ENCODE assay signal across 8 cellular contexts in the genomic region with DNA sequence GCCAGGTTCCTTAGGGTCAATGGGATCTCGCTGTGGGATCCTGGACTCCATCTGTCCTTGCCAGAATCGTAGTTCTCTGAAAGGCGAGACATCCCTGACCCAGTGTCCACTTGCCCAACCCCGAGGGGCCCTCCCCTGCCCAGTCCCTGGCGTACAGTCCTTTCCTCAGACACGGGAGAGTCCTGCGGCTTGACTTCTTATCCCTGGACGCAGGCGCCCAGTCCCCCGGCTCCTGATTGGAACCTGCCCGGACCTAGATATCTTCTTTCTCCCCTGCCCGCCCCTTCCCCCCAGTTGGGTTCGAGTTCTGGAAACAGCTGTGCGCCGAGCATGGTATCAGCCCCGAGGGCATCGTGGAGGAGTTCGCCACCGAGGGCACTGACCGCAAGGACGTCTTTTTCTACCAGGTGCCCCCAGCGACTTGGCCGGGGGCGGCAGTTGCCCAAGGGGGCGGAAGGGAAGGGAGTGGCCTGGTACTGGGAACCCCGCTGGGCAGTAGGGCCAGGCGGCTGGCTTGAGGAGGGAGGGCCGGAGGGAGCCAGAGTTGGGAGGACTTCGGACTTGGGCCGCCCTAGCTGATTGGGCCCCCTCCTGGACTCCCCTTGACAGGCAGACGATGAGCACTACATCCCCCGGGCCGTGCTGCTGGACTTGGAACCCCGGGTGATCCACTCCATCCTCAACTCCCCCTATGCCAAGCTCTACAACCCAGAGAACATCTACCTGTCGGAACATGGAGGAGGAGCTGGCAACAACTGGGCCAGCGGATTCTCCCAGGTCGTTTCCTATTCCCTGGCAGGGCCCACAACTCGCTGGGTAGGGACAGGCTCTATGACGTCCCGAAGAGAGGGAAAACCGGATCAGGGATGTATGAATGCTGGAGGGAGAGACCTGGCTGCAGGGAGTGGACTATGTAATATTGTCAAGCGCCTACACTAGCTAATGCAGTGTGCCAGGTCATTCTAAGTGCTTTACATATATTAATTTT. TPM values are rescaled to one million over a fixed set of nuclear protein-coding genes. Genes with fewer than 3 reads are reported as not detected.
DNase-seq lines count a peak whose midpoint lies in the region; ATAC-seq, FAIRE-seq and TF ChIP-seq lines count a peak whose summit lies in the region.
"Not testable (repeated sequence)": the region's sequence is repeated elsewhere in the genome, so short reads cannot be mapped to it uniquely, and the experiment has no call there.

No MANE protein-coding gene starts in this region.

- TSS peak; percentile 86 for BruUV-seq in Panc1 (replicated peaks; lab: Mats Ljungman, UMichigan)

- H3K79me2 ChIP-seq in H1 (ENCODE audit: control insufficient read depth in 1 of 2, insufficient read depth in 2 of 2, low read length in 2 of 2) = peaks cover 3 to 37% of the 10 kb centered on the region in 2 experiments; a peak in 3 of 4 replicates

- peak overlapping the region; percentile 54 for H4K91ac ChIP-seq in H1 (replicated peaks; ENCODE audit: insufficient read length, low read length)

- TF ChIP-seq EP300 in H1 (IDR thresholded peaks at IDR 0.05; ENCODE audit: borderline replicate concordance in 1 of 2, low read depth in 2 of 2, low read length in 2 of 2) = not testable (repeated sequence)

- not testable (repeated sequence) for FAIRE-seq in H1 (lab: Jason Lieb, UNC)

- H4K20me1 ChIP-seq in H1 (replicated peaks in 1 of 2; ENCODE audit: control insufficient read depth in 1 of 2, insufficient read depth in 2 of 2, low read length in 2 of 2) = not testable (repeated sequence)

- intact Hi-C loops in Panc1 (cut with micrococcal nuclease; ENCODE audit: unreplicated experiment) = not testable (repeated sequence)
- intact Hi-C loops in prostate gland (cut with DNase I) = loop anchor here (5.0 kb wide), 2 partner anchors 47 to 67 kb away; a partner anchor contains a TSS

- peak overlapping the region; percentile 69 for H3K4ac ChIP-seq in H1 (replicated peaks; ENCODE audit: insufficient read length, low read depth, low read length)

- not testable (repeated sequence) for H3K27me3 ChIP-seq in GM06990 (replicated peaks; ENCODE audit: control insufficient read depth, insufficient read depth, low read length); Panc1 (ENCODE audit: control insufficient read depth, insufficient read depth, low read length); H1 (replicated peaks in 1 of 4; ENCODE audit: control insufficient read depth in 3 of 4, extremely low read depth in 1 of 4, insufficient read depth in 3 of 4, low read length in 3 of 4); kidney epithelial cell (ENCODE audit: control insufficient read depth, insufficient read depth, low read length); prostate gland (replicated peaks; ENCODE audit: insufficient read depth)

- POLR2A ChIA-PET in Panc1 (lab: Charles Lee) = interaction anchor here (0.6 kb wide), 1 partner anchor 109 kb away, joined by 3 read pairs; no protein-coding TSS in a partner anchor
- POLR2A ChIA-PET in H1 (lab: Charles Lee; ENCODE audit: partially characterized antibody) = interaction anchor here (0.6 to 3.6 kb wide), 13 partner anchors 8 to 150 kb away, joined by 3 to 12 read pairs (median 5); a partner anchor contains a TSS

- peaks cover 11% of the 10 kb centered on the region for H3K4me1 ChIP-seq in Panc1 (ENCODE audit: control insufficient read depth, insufficient read depth, low read length)
- not testable (repeated sequence) for H3K4me1 ChIP-seq in H1 (replicated peaks in 1 of 4; ENCODE audit: control insufficient read depth in 3 of 4, insufficient read depth in 4 of 4, low read length in 3 of 4); prostate gland (replicated peaks); urinary bladder (ENCODE audit: insufficient read depth)

- H3K9ac ChIP-seq in H1 (replicated peaks in 1 of 4; ENCODE audit: extremely low read depth in 1 of 4, low read depth in 3 of 4, low read length in 3 of 4) = peak overlapping the region; percentile 72 to 88 (median 77)

- not testable (repeated sequence) for H3K14ac ChIP-seq in H1 (ENCODE audit: insufficient read length)

- not testable (repeated sequence) for H2AK5ac ChIP-seq in H1 (ENCODE audit: low read depth, low read length)

- H3K9me3 ChIP-seq in Panc1 (ENCODE audit: control insufficient read depth, insufficient read depth, low read depth, low read length); H1 (ENCODE audit: insufficient read depth in 2 of 2, low read depth in 1 of 2, low read length in 1 of 2); prostate gland: not testable (repeated sequence)

- H3K27ac ChIP-seq in Panc1 (ENCODE audit: low read length) (peak overlapping the region; percentile 89), H1 (ENCODE audit: low read depth, low read length) (peak overlapping the region; percentile 39; the same call in 1 of the 2 replicates), prostate gland (peak overlapping the region; percentile 92 to 93), urinary bladder (ENCODE audit: low read depth) (peak overlapping the region; percentile 78)

- CTCF ChIA-PET in Panc1 (lab: Charles Lee) = not testable (repeated sequence)
- CTCF ChIA-PET in H1 (lab: Charles Lee; ENCODE audit: partially characterized antibody) = interaction anchor here (0.6 to 3.1 kb wide), 9 partner anchors 8 to 376 kb away, joined by 3 to 11 read pairs (median 6); no protein-coding TSS in a partner anchor

- H2BK120ac ChIP-seq in H1 (replicated peaks; ENCODE audit: low read depth, low read length) = not testable (repeated sequence)

- H3K36me3 ChIP-seq in GM06990 (ENCODE audit: control insufficient read depth, insufficient read depth, low read length) = peaks cover 19% of the 10 kb centered on the region
- H3K36me3 ChIP-seq in Panc1 (ENCODE audit: control insufficient read depth, insufficient read depth, low read length); kidney epithelial cell (ENCODE audit: control insufficient read depth, insufficient read depth, low read length); prostate gland; urinary bladder (ENCODE audit: insufficient read depth): not testable (repeated sequence)
- peaks cover 24 to 35% (median 30%) of the 10 kb centered on the region in 4 experiments; a peak in 7 of 8 replicates for H3K36me3 ChIP-seq in H1 (ENCODE audit: control insufficient read depth in 2 of 4, insufficient read depth in 4 of 4, low read length in 3 of 4)

- TF ChIP-seq RAD21 in H1 (IDR thresholded peaks at IDR 0.05 in 1 of 2, conservative IDR thresholded peaks at IDR 0.05 in 1 of 2; ENCODE audit: low read depth in 2 of 2, low read length in 2 of 2) = not testable (repeated sequence)

- H3K23ac ChIP-seq in H1 (ENCODE audit: insufficient read length) = not testable (repeated sequence)

- not testable (repeated sequence) for DNase-seq in GM06990 (ENCODE audit: extremely low read depth, insufficient read length); Panc1 (ENCODE audit: low read depth, low spot score); kidney epithelial cell (ENCODE audit: low read depth); prostate gland (ENCODE audit: low spot score)
- DNase-seq in activated T-helper 1 cell treated with anti-CD3 and anti-CD28 coated beads, Interleukin-2, amount 50 U/mL, for 16 hours (ENCODE audit: low read depth in 1 of 2, low spot score in 1 of 2) = peak; percentile 2 to 4
- DNase-seq in H1 (ENCODE audit: low read depth in 1 of 2, low spot score in 2 of 2) = peak in 1 of 2 experiments; percentile 78

- peak overlapping the region; percentile 94 for H3K18ac ChIP-seq in H1 (ENCODE audit: extremely low read depth, low read length)

- not testable (repeated sequence) for H2AFZ ChIP-seq in H1 (ENCODE audit: low read length)

- H2BK15ac ChIP-seq in H1 (ENCODE audit: low read length) = not testable (repeated sequence)

- H3K56ac ChIP-seq in H1 (replicated peaks; ENCODE audit: insufficient read length, low read depth, low read length) = peak overlapping the region; percentile 79

- peak overlapping the region; percentile 71 to 94 for H3K4me2 ChIP-seq in H1 (ENCODE audit: insufficient read depth in 1 of 2, low read depth in 2 of 2, low read length in 2 of 2)

- H4K8ac ChIP-seq in H1 (ENCODE audit: extremely low read depth, insufficient read depth, low read length) = peak overlapping the region; percentile 17; the same call in 1 of the 2 replicates

- H3K23me2 ChIP-seq in H1 (ENCODE audit: low read depth, low read length) = not testable (repeated sequence)

- H2BK5ac ChIP-seq in H1 (ENCODE audit: low read depth, low read length) = peak overlapping the region; percentile 82

- in situ Hi-C loops in Panc1 (cut with HindIII; ENCODE audit: low pct_unique_long_range_greater_than_20kb, low sequenced_read_pairs) = not testable (repeated sequence)

- not testable (repeated sequence) for H2BK20ac ChIP-seq in H1 (ENCODE audit: low read length)

- H3K4me3 ChIP-seq in GM06990 (replicated peaks; ENCODE audit: low read depth, low read length) (peak overlapping the region; percentile 98), Panc1 (ENCODE audit: low read depth in 2 of 2, low read length in 2 of 2) (peak overlapping the region; percentile 75 to 97), H1 (ENCODE audit: extremely low read depth in 1 of 4, insufficient read depth in 2 of 4, low read depth in 3 of 4, low read length in 4 of 4) (peak overlapping the region; percentile 73 to 98 (median 91)), kidney epithelial cell (ENCODE audit: low read depth, low read length) (peak overlapping the region; percentile 97), prostate gland (peak overlapping the region; percentile 70 to 85), urinary bladder (ENCODE audit: low read depth, low read length) (peak overlapping the region; percentile 56)

- ATAC-seq in HG03095 (IDR thresholded peaks at IDR 0.05; ENCODE audit: unreplicated experiment) = peak; percentile 9
- ATAC-seq in Panc1 = peak; percentile 44

- peak overlapping the region; percentile 57 for H4K5ac ChIP-seq in H1 (ENCODE audit: insufficient read length, low read depth, low read length)

- WGBS in H1 (ENCODE audit: extremely low coverage in 1 of 2, insufficient coverage in 1 of 2, insufficient read length in 1 of 2, insufficient replicate concordance in 2 of 2, low coverage in 1 of 2, low lambda C conversion rate in 2 of 2, missing lambda C conversion rate in 1 of 2), 2 experiments = 13% methylated on average over 36 of the region's 42 CpGs; no CpG with 5 or more reads in 1 of the 2 experiments
- WGBS in prostate gland = 13% methylated on average over 33 of the region's 42 CpGs
- 10% methylated on average over 35 of the region's 42 CpGs for WGBS in urinary bladder

- H2BK12ac ChIP-seq in H1 (ENCODE audit: low read depth, low read length) = 0 out of 2 replicates have a peak overlapping the region, but pooled peaks have one; percentile 63

- not testable (repeated sequence) for TF ChIP-seq CTCF in GM06990 (IDR thresholded peaks at IDR 0.05; ENCODE audit: insufficient read depth, low read length, poor library complexity, severe bottlenecking); Panc1 (IDR thresholded peaks at IDR 0.05); H1 (IDR thresholded peaks at IDR 0.05; ENCODE audit: control extremely low read depth in 1 of 3, insufficient read depth in 1 of 3, low read depth in 1 of 3, low read length in 3 of 3); kidney epithelial cell (IDR thresholded peaks at IDR 0.05; ENCODE audit: insufficient read depth, low read length, poor library complexity, severe bottlenecking); prostate gland (IDR thresholded peaks at IDR 0.05)

- H3K79me1 ChIP-seq in H1 (ENCODE audit: low read depth, low read length) = not testable (repeated sequence)

- TF ChIP-seq POLR2A in H1 (IDR thresholded peaks at IDR 0.05; ENCODE audit: control extremely low read depth in 1 of 2, low read depth in 2 of 2, low read length in 2 of 2); prostate gland (IDR thresholded peaks at IDR 0.05): not testable (repeated sequence)

RNA-seq across cellular contexts. Expression of a gene that starts 0.6 kb away (rescaled TPM):
- total RNA-seq in Panc1 (2021; ENCODE audit: unreplicated experiment) (99.8 TPM), kidney epithelial cell (37.6 and 56.1 TPM in 2 replicates), prostate gland (10 to 100 TPM; 38.7 to 78.4 TPM), urinary bladder (15.2 TPM)
- polyA plus RNA-seq in Panc1 (2012; ENCODE audit: insufficient read length) = 119 TPM
- total RNA-seq in H1 (2021; fragmentation: NEBNext Ultra II Directional; extraction: Animal tissue kit (Norgen Biotek cat#: 25700)) = 107 and 109 TPM in 2 replicates
- polyA plus RNA-seq in H1 (2011; rRNA removed) (208 and 276 TPM in 2 replicates), urinary bladder (42.9 TPM)
- 163 TPM for polyA plus RNA-seq in H1 (2011; cell fraction: cytosol; rRNA removed)
- polyA plus RNA-seq in H1 (2011; cell fraction: nucleus; rRNA removed) = 216 TPM
- 169 to 180 TPM (median 176 TPM) in 4 replicates for polyA plus RNA-seq in H1 (2012, experiment 1 of 2)
- polyA plus RNA-seq in H1 (2012, experiment 2 of 2) = 145 TPM
- 91.7 TPM for polyA plus RNA-seq in H1 (2013, experiment 1 of 2)
- 89.5 TPM for polyA plus RNA-seq in H1 (2013, experiment 2 of 2)
- polyA minus RNA-seq in H1 (2011; rRNA and poly(A)+ RNA removed) = 91.4 and 136 TPM in 2 replicates
- 65.7 TPM for polyA minus RNA-seq in H1 (2011; cell fraction: cytosol; rRNA and poly(A)+ RNA removed)
- polyA minus RNA-seq in H1 (2011; cell fraction: nucleus; rRNA and poly(A)+ RNA removed) = 54.6 TPM

RNA-seq across cellular contexts. Expression of a gene that starts 0.9 kb away (rescaled TPM):
- total RNA-seq in Panc1 (2021; ENCODE audit: unreplicated experiment) (42.3 TPM), kidney epithelial cell (64.9 and 68.2 TPM in 2 replicates), prostate gland (100 to 1,000 TPM in 1 of 2 donors, 10 to 100 TPM in 1; 92.8 to 126 TPM), urinary bladder (49.9 TPM)
- polyA plus RNA-seq in Panc1 (2012; ENCODE audit: insufficient read length) = 20.3 TPM
- 39.6 and 42.6 TPM in 2 replicates for total RNA-seq in H1 (2021; fragmentation: NEBNext Ultra II Directional; extraction: Animal tissue kit (Norgen Biotek cat#: 25700))
- polyA plus RNA-seq in H1 (2011; rRNA removed) (23.7 and 27.0 TPM in 2 replicates), urinary bladder (21.2 TPM)
- polyA plus RNA-seq in H1 (2011; cell fraction: cytosol; rRNA removed) = 23.9 TPM
- 26.4 TPM for polyA plus RNA-seq in H1 (2011; cell fraction: nucleus; rRNA removed)
- polyA plus RNA-seq in H1 (2012, experiment 1 of 2) = 17.8 to 21.7 TPM (median 21.0 TPM) in 4 replicates
- 16.0 TPM for polyA plus RNA-seq in H1 (2012, experiment 2 of 2)
- polyA plus RNA-seq in H1 (2013, experiment 1 of 2) = 29.8 TPM
- 39.7 TPM for polyA plus RNA-seq in H1 (2013, experiment 2 of 2)
- polyA minus RNA-seq in H1 (2011; rRNA and poly(A)+ RNA removed) = 119 and 127 TPM in 2 replicates
- 30.1 TPM for polyA minus RNA-seq in H1 (2011; cell fraction: cytosol; rRNA and poly(A)+ RNA removed)
- polyA minus RNA-seq in H1 (2011; cell fraction: nucleus; rRNA and poly(A)+ RNA removed) = 19.8 TPM

RNA-seq across cellular contexts. Expression of a gene that starts 32.6 kb away (rescaled TPM):
- total RNA-seq in Panc1 (2021; ENCODE audit: unreplicated experiment) (19.2 TPM), kidney epithelial cell (3.9 and 7.9 TPM in 2 replicates), prostate gland (10 to 100 TPM in 1 of 2 donors, 1 to 10 TPM in 1; 2.9 to 11.2 TPM), urinary bladder (4.5 TPM)
- 9.5 TPM for polyA plus RNA-seq in Panc1 (2012; ENCODE audit: insufficient read length)
- 21.9 and 22.7 TPM in 2 replicates for total RNA-seq in H1 (2021; fragmentation: NEBNext Ultra II Directional; extraction: Animal tissue kit (Norgen Biotek cat#: 25700))
- polyA plus RNA-seq in H1 (2011; rRNA removed) (9.5 and 11.5 TPM in 2 replicates), urinary bladder (7.9 TPM)
- polyA plus RNA-seq in H1 (2011; cell fraction: cytosol; rRNA removed) = 18.9 TPM
- 16.3 TPM for polyA plus RNA-seq in H1 (2011; cell fraction: nucleus; rRNA removed)
- polyA plus RNA-seq in H1 (2012, experiment 1 of 2) = 26.9 to 30.2 TPM (median 28.3 TPM) in 4 replicates
- 7.3 TPM for polyA plus RNA-seq in H1 (2012, experiment 2 of 2)
- 24.6 TPM for polyA plus RNA-seq in H1 (2013, experiment 1 of 2)
- 22.9 TPM for polyA plus RNA-seq in H1 (2013, experiment 2 of 2)
- polyA minus RNA-seq in H1 (2011; rRNA and poly(A)+ RNA removed) = 7.3 and 10.0 TPM in 2 replicates
- 7.6 TPM for polyA minus RNA-seq in H1 (2011; cell fraction: cytosol; rRNA and poly(A)+ RNA removed)
- 17.1 TPM for polyA minus RNA-seq in H1 (2011; cell fraction: nucleus; rRNA and poly(A)+ RNA removed)

RNA-seq across cellular contexts. Expression of a gene that starts 43.2 kb away (rescaled TPM):
- 35.8 TPM for total RNA-seq in Panc1 (2021; ENCODE audit: unreplicated experiment)
- 42.3 TPM for polyA plus RNA-seq in Panc1 (2012; ENCODE audit: insufficient read length)
- total RNA-seq in H1 (2021; fragmentation: NEBNext Ultra II Directional; extraction: Animal tissue kit (Norgen Biotek cat#: 25700)) = 27.5 and 34.2 TPM in 2 replicates
- 25.4 and 27.0 TPM in 2 replicates for polyA plus RNA-seq in H1 (2011; rRNA removed)
- polyA plus RNA-seq in H1 (2011; cell fraction: cytosol; rRNA removed) = 30.8 TPM
- polyA plus RNA-seq in H1 (2011; cell fraction: nucleus; rRNA removed) = 56.8 TPM
- 28.6 to 35.7 TPM (median 31.2 TPM) in 4 replicates for polyA plus RNA-seq in H1 (2012, experiment 1 of 2)
- 36.6 TPM for polyA plus RNA-seq in H1 (2012, experiment 2 of 2)
- polyA plus RNA-seq in H1 (2013, experiment 1 of 2) = 34.8 TPM
- 33.0 TPM for polyA plus RNA-seq in H1 (2013, experiment 2 of 2)
- polyA minus RNA-seq in H1 (2011; rRNA and poly(A)+ RNA removed) = 44.0 and 45.4 TPM in 2 replicates
- polyA minus RNA-seq in H1 (2011; cell fraction: cytosol; rRNA and poly(A)+ RNA removed) = 17.0 TPM
- polyA minus RNA-seq in H1 (2011; cell fraction: nucleus; rRNA and poly(A)+ RNA removed) = 35.2 TPM
- total RNA-seq in kidney epithelial cell = 33.9 and 35.9 TPM in 2 replicates
- total RNA-seq in prostate gland = 10 to 100 TPM; 28.1 to 52.3 TPM
- 17.1 TPM for total RNA-seq in urinary bladder
- 38.0 TPM for polyA plus RNA-seq in urinary bladder

RNA-seq across cellular contexts. Expression of a gene that starts 48.2 kb away (rescaled TPM):
- total RNA-seq in Panc1 (2021; ENCODE audit: unreplicated experiment) = 76.7 TPM
- polyA plus RNA-seq in Panc1 (2012; ENCODE audit: insufficient read length) = 71.8 TPM
- total RNA-seq in H1 (2021; fragmentation: NEBNext Ultra II Directional; extraction: Animal tissue kit (Norgen Biotek cat#: 25700)) = 100 and 109 TPM in 2 replicates
- 64.5 and 110 TPM in 2 replicates for polyA plus RNA-seq in H1 (2011; rRNA removed)
- 53.4 TPM for polyA plus RNA-seq in H1 (2011; cell fraction: cytosol; rRNA removed)
- polyA plus RNA-seq in H1 (2011; cell fraction: nucleus; rRNA removed) = 187 TPM
- 103 to 110 TPM (median 106 TPM) in 4 replicates for polyA plus RNA-seq in H1 (2012, experiment 1 of 2)
- polyA plus RNA-seq in H1 (2012, experiment 2 of 2) = 95.9 TPM
- 125 TPM for polyA plus RNA-seq in H1 (2013, experiment 1 of 2)
- polyA plus RNA-seq in H1 (2013, experiment 2 of 2) = 124 TPM
- polyA minus RNA-seq in H1 (2011; rRNA and poly(A)+ RNA removed) = 41.2 and 50.8 TPM in 2 replicates
- 35.5 TPM for polyA minus RNA-seq in H1 (2011; cell fraction: cytosol; rRNA and poly(A)+ RNA removed)
- polyA minus RNA-seq in H1 (2011; cell fraction: nucleus; rRNA and poly(A)+ RNA removed) = 34.3 TPM
- total RNA-seq in kidney epithelial cell = 26.8 and 34.3 TPM in 2 replicates
- total RNA-seq in prostate gland = 10 to 100 TPM; 52.6 to 80.5 TPM
- 8.8 TPM for total RNA-seq in urinary bladder
- polyA plus RNA-seq in urinary bladder = 43.7 TPM

Comparison
In these comparisons a context has a peak if more than half of its experiments do, and no peak if none do; other contexts are left out.
1. H3K27ac ChIP-seq: peak in every context shown above with its lines; median percentile 92 in prostate gland; 89 in Panc1; 78 in urinary bladder; 39 in H1.